Comparison of ENCODE assay signal across 18 cellular contexts in genomic region chr3:178200316-178200715, GRCh38.
"Had no signal": no experiment of that assay in that cellular context is flagged by ENCODE, and none has a peak within 500 bp of the region (broad histone marks: within the 10 kb centered on the region; RNA-seq: fewer than 3 reads in every experiment).

No MANE protein-coding gene starts in this region.

- H3K4me1 Mint-ChIP-seq: naive B cell; naive thymus-derived CD8-positive, alpha-beta T cell had no signal

- H3K27me3 Mint-ChIP-seq: naive B cell; naive thymus-derived CD8-positive, alpha-beta T cell had no signal

- H3K4me3 Mint-ChIP-seq: mesothelial cell of epicardium; naive B cell; naive thymus-derived CD8-positive, alpha-beta T cell had no signal

- DNase-seq: dermis blood vessel endothelial cell; effector CD4-positive, alpha-beta T cell; effector memory CD4-positive, alpha-beta T cell; foreskin keratinocyte; gastrocnemius medialis; glutamatergic neuron; head of caudate nucleus; heart right ventricle; hippocampal formation; left cardiac atrium; left lung; left ventricle myocardium superior; lower lobe of right lung; mesenchymal stem cell; mucosa of descending colon; naive B cell; naive thymus-derived CD8-positive, alpha-beta T cell had no signal

- H3K27ac Mint-ChIP-seq: mesothelial cell of epicardium; naive B cell; naive thymus-derived CD8-positive, alpha-beta T cell had no signal

- H3K36me3 Mint-ChIP-seq: mesothelial cell of epicardium; naive B cell; naive thymus-derived CD8-positive, alpha-beta T cell had no signal

- ATAC-seq: foreskin keratinocyte; gastrocnemius medialis; heart right ventricle; left cardiac atrium; left lung; left ventricle myocardium superior; lower lobe of right lung; mucosa of descending colon; naive thymus-derived CD8-positive, alpha-beta T cell had no signal

- H3K9me3 Mint-ChIP-seq: mesothelial cell of epicardium; naive B cell; naive thymus-derived CD8-positive, alpha-beta T cell had no signal
